ENCODE assay signal across 27 cellular contexts in the genomic region with DNA sequence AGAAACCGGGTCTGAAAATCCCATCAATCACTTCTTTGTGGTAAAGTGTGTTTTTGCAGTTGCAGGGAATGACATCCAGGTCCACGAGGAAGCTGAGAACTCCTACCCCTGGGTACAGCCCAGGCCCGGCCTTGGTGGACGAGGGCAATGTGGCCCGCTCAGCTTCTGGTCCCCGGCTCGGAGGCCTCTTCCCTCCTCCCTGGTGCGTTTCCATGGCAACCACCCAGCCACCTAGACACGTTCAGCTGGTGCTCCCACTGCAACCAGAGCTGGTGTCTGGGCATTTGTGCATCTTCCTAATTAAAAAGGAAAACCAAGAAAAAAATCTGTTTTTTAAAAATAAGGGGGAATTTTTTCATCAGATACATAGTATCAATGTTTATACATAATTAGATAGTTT.
"Had no signal": no experiment of that assay in that cellular context is flagged by ENCODE, and none has a peak within 500 bp of the region (broad histone marks: within the 10 kb centered on the region; RNA-seq: fewer than 3 reads in every experiment).

No MANE protein-coding gene starts in this region.

- H3K9me3 Mint-ChIP-seq: activated CD4-positive, alpha-beta memory T cell treated with anti-CD3 and anti-CD28 coated beads for 36 hours; activated naive CD4-positive, alpha-beta T cell treated with anti-CD3 and anti-CD28 coated beads for 36 hours; activated naive CD8-positive, alpha-beta T cell treated with anti-CD3 and anti-CD28 coated beads, Interleukin-2, amount 10 ng/mL, durations not matched to agents 7 days and 5 days; activated T-cell treated with anti-CD3 and anti-CD28 coated beads, Interleukin-2, amount 50 U/mL, for 72 hours; central memory CD8-positive, alpha-beta T cell; natural killer cell had no signal

- H3K4me3 Mint-ChIP-seq: activated CD4-positive, alpha-beta memory T cell treated with anti-CD3 and anti-CD28 coated beads for 36 hours; activated naive CD4-positive, alpha-beta T cell treated with anti-CD3 and anti-CD28 coated beads for 36 hours; activated naive CD8-positive, alpha-beta T cell treated with anti-CD3 and anti-CD28 coated beads, Interleukin-2, amount 10 ng/mL, durations not matched to agents 7 days and 5 days; activated T-cell treated with anti-CD3 and anti-CD28 coated beads, Interleukin-2, amount 50 U/mL, for 72 hours; central memory CD8-positive, alpha-beta T cell; natural killer cell; stimulated activated naive CD8-positive, alpha-beta T cell treated with anti-CD3 and anti-CD28 coated beads, Interleukin-15, Interleukin-2, amounts not matched to agents 100 ng/mL and 50 ng/mL, for 24 hours; T-helper 17 cell had no signal

- DNase-seq: activated CD4-positive, alpha-beta memory T cell treated with anti-CD3 and anti-CD28 coated beads for 36 hours; activated CD4-positive, alpha-beta T cell treated with anti-CD3 and anti-CD28 coated beads for 4 hours; activated CD4-positive, CD25-positive, alpha-beta regulatory T cell; activated effector memory CD4-positive, alpha-beta T cell treated with Interleukin-2 at 50 U/mL for 16 hours; activated naive CD4-positive, alpha-beta T cell treated with anti-CD3 and anti-CD28 coated beads for 36 hours; activated naive CD8-positive, alpha-beta T cell treated with anti-CD3 and anti-CD28 coated beads, Interleukin-2, amount 10 ng/mL, durations not matched to agents 7 days and 5 days; activated T-cell treated with anti-CD3 and anti-CD28 coated beads, Interleukin-2, amount 50 U/mL, for 72 hours; amniotic stem cell; heart right ventricle; kidney; left ventricle myocardium superior; mammary epithelial cell; midbrain; natural killer cell; stimulated activated CD4-positive, alpha-beta T cell treated with anti-CD3 and anti-CD28 coated beads, Interleukin-1b, Interleukin-23, amount 100 ng/mL, for 48 hours; substantia nigra; T-helper 17 cell; thyroid gland; upper lobe of right lung had no signal

- H3K4me1 ChIP-seq: breast epithelium, heart right ventricle, parathyroid adenoma, right lobe of liver, thyroid gland, upper lobe of right lung had no signal

- H3K27ac Mint-ChIP-seq: activated CD4-positive, alpha-beta memory T cell treated with anti-CD3 and anti-CD28 coated beads for 36 hours; activated naive CD4-positive, alpha-beta T cell treated with anti-CD3 and anti-CD28 coated beads for 36 hours; activated naive CD8-positive, alpha-beta T cell treated with anti-CD3 and anti-CD28 coated beads, Interleukin-2, amount 10 ng/mL, durations not matched to agents 7 days and 5 days; activated T-cell treated with anti-CD3 and anti-CD28 coated beads, Interleukin-2, amount 50 U/mL, for 72 hours; natural killer cell; stimulated activated naive CD8-positive, alpha-beta T cell treated with anti-CD3 and anti-CD28 coated beads, Interleukin-15, Interleukin-2, amounts not matched to agents 100 ng/mL and 50 ng/mL, for 24 hours; T-helper 17 cell had no signal

- H3K27ac ChIP-seq: breast epithelium, heart right ventricle, parathyroid adenoma, right lobe of liver, skin epidermis, thyroid gland, upper lobe of right lung had no signal

- H3K9me3 ChIP-seq: right lobe of liver, thyroid gland, upper lobe of right lung had no signal

- FAIRE-seq: colon, endometrium, kidney had no signal

- H3K9ac ChIP-seq: parathyroid adenoma had no signal

- H3K27me3 Mint-ChIP-seq: activated CD4-positive, alpha-beta memory T cell treated with anti-CD3 and anti-CD28 coated beads for 36 hours; activated naive CD8-positive, alpha-beta T cell treated with anti-CD3 and anti-CD28 coated beads, Interleukin-2, amount 10 ng/mL, durations not matched to agents 7 days and 5 days; stimulated activated naive CD8-positive, alpha-beta T cell treated with anti-CD3 and anti-CD28 coated beads, Interleukin-15, Interleukin-2, amounts not matched to agents 100 ng/mL and 50 ng/mL, for 24 hours had no signal

- ATAC-seq: activated T-cell treated with anti-CD3 and anti-CD28 coated beads, Interleukin-2, amount 50 U/mL, for 72 hours; heart right ventricle; left ventricle myocardium superior; natural killer cell; right lobe of liver; T-helper 17 cell; upper lobe of right lung had no signal

- H3K36me3 ChIP-seq: breast epithelium, heart right ventricle, right lobe of liver, thyroid gland, upper lobe of right lung had no signal

- H3K79me2 ChIP-seq: parathyroid adenoma had no signal

- H2AFZ ChIP-seq: parathyroid adenoma had no signal

- H3K4me1 Mint-ChIP-seq: activated naive CD8-positive, alpha-beta T cell treated with anti-CD3 and anti-CD28 coated beads, Interleukin-2, amount 10 ng/mL, durations not matched to agents 7 days and 5 days; central memory CD8-positive, alpha-beta T cell; natural killer cell; T-helper 17 cell had no signal

- H3K27me3 ChIP-seq: breast epithelium, heart right ventricle, right lobe of liver, thyroid gland, upper lobe of right lung had no signal

- H3K36me3 Mint-ChIP-seq: activated CD4-positive, alpha-beta memory T cell treated with anti-CD3 and anti-CD28 coated beads for 36 hours; activated naive CD8-positive, alpha-beta T cell treated with anti-CD3 and anti-CD28 coated beads, Interleukin-2, amount 10 ng/mL, durations not matched to agents 7 days and 5 days; natural killer cell had no signal

- H3K4me3 ChIP-seq: breast epithelium, heart right ventricle, right lobe of liver, skin epidermis, thyroid gland, upper lobe of right lung had no signal
